ENCODE assay signal across 7 cellular contexts in genomic region chr18:49728542-49728941, GRCh38.
DNase-seq lines count a peak whose midpoint lies in the region; FAIRE-seq and TF ChIP-seq lines count a peak whose summit lies in the region.

No MANE protein-coding gene starts in this region.

- H2AFZ ChIP-seq in trophoblast cell (ENCODE audit: insufficient read depth, low read length, poor library complexity), result no peak overlapping the region

- no peak overlapping the region for H3K18ac ChIP-seq in trophoblast cell (ENCODE audit: low read length)

- no peak overlapping the region for H4K91ac ChIP-seq in trophoblast cell (ENCODE audit: low read depth, low read length)

- H3K36me3 ChIP-seq in trophoblast cell (ENCODE audit: control insufficient read depth in 1 of 2, insufficient read depth in 2 of 2, low read length in 2 of 2), result no peaks in the 10 kb centered on the region

- H3K4me3 ChIP-seq in trophoblast cell (ENCODE audit: low read depth, low read length), result no peak overlapping the region

- no peak overlapping the region for H3K27ac ChIP-seq in trophoblast cell (ENCODE audit: low read depth, low read length)

- no peak overlapping the region for H2AK5ac ChIP-seq in trophoblast cell (ENCODE audit: low read length)

- peaks cover 16 to 30% of the 10 kb centered on the region in 2 experiments for H3K4me1 ChIP-seq in trophoblast cell (ENCODE audit: control insufficient read depth in 1 of 2, insufficient read depth in 2 of 2, low read length in 2 of 2)

- no peak overlapping the region for H3K27ac Mint-ChIP-seq in immature natural killer cell

- no peaks in the 10 kb centered on the region for H3K9me3 Mint-ChIP-seq in immature natural killer cell

- peaks cover 17% of the 10 kb centered on the region for H3K79me1 ChIP-seq in trophoblast cell (ENCODE audit: low read length)

- no peak for FAIRE-seq in HTR-8/SVneo (lab: Jason Lieb, UNC)

- no peak overlapping the region for H2BK120ac ChIP-seq in trophoblast cell (ENCODE audit: insufficient read depth, low read length, poor library complexity)

- H3K27me3 Mint-ChIP-seq in immature natural killer cell (ENCODE audit: low read depth in 3 of 3), result peaks cover under 1 to 5% (median 5%) of the 10 kb centered on the region in 3 donors

- no peak overlapping the region for H3K23ac ChIP-seq in trophoblast cell (ENCODE audit: low read length)

- H3K14ac ChIP-seq in trophoblast cell (ENCODE audit: low read length), result no peak overlapping the region

- no CpG with 5 or more reads among the region's 4 CpGs for WGBS in trophoblast cell (ENCODE audit: extremely low coverage, insufficient coverage, insufficient read length)

- H3K4me3 Mint-ChIP-seq in immature natural killer cell, result no peak overlapping the region

- peaks cover 0 to 6% of the 10 kb centered on the region in 2 donors for H3K4me1 Mint-ChIP-seq in immature natural killer cell

- no peak overlapping the region for H4K8ac ChIP-seq in trophoblast cell (ENCODE audit: low read depth, low read length)

- no peak overlapping the region for H2BK12ac ChIP-seq in trophoblast cell (ENCODE audit: low read length)

- H3K4me2 ChIP-seq in trophoblast cell (ENCODE audit: low read length), result no peak overlapping the region

- no peaks in the 10 kb centered on the region for H3K27me3 ChIP-seq in trophoblast cell (ENCODE audit: insufficient read depth, low read length)

- DNase-seq in EH (ENCODE audit: low read depth), result peak; percentile 43
- peak; percentile 34 for DNase-seq in HTR-8/SVneo (ENCODE audit: insufficient read length, low spot score)
- DNase-seq in SK-MEL-5 (ENCODE audit: low read depth, low spot score), result peak; percentile 81
- DNase-seq in erythroblast (lab: John Stamatoyannopoulos, UW), result peak; percentile 46 to 62
- peak; percentile 52 to 68 for DNase-seq in trophoblast cell
- no peak for DNase-seq in GOT3 (lab: John Stamatoyannopoulos, UW)
- no peak for DNase-seq in immature natural killer cell

- H4K12ac ChIP-seq in trophoblast cell (ENCODE audit: low read depth, low read length), result no peak overlapping the region

- H3K36me3 Mint-ChIP-seq in immature natural killer cell, result no peaks in the 10 kb centered on the region

- in situ Hi-C loops in SK-MEL-5 (cut with HindIII; ENCODE audit: low pct_unique_long_range_greater_than_20kb, low sequenced_read_pairs), result no loop called here

- H3K9me3 ChIP-seq in trophoblast cell (ENCODE audit: insufficient read depth, low read depth, low read length), result no peaks in the 10 kb centered on the region

- H3K9ac ChIP-seq in trophoblast cell (ENCODE audit: low read length), result no peak overlapping the region

- peaks cover 2% of the 10 kb centered on the region for H3K79me2 ChIP-seq in trophoblast cell (ENCODE audit: control insufficient read depth, insufficient read depth, low read length, poor library complexity)

- no peak for TF ChIP-seq POLR2A in erythroblast (IDR thresholded peaks at IDR 0.05; ENCODE audit: low read length)

- no peak overlapping the region for H3K4ac ChIP-seq in trophoblast cell (ENCODE audit: low read depth, low read length)

- H2BK5ac ChIP-seq in trophoblast cell (ENCODE audit: low read depth, low read length, poor library complexity), result no peak overlapping the region

Comparison
In these comparisons a context has a peak if more than half of its experiments do, and no peak if none do; other contexts are left out.
1. DNase-seq: peak in EH (single experiment), HTR-8/SVneo (single experiment), SK-MEL-5 (single experiment), erythroblast (2 of 2) and trophoblast cell (2 of 2); none in GOT3 (single experiment) and immature natural killer cell (0 of 3).